In genomic region chr11:19421134-19421533, GRCh38 we compare ENCODE assay signal across 1 cellular context.
TF ChIP-seq lines count a peak whose summit lies in the region.

No MANE protein-coding gene starts in this region.

TF ChIP-seq in HCT116, 20 proteins besides CTCF, POLR2A, EP300 and RAD21 (continued from another document):
- no peak for TF ChIP-seq ZBTB33 (IDR thresholded peaks at IDR 0.05; ENCODE audit: extremely low read depth, insufficient replicate concordance, low read length)
